ENCODE assay signal across 26 cellular contexts in the genomic region with DNA sequence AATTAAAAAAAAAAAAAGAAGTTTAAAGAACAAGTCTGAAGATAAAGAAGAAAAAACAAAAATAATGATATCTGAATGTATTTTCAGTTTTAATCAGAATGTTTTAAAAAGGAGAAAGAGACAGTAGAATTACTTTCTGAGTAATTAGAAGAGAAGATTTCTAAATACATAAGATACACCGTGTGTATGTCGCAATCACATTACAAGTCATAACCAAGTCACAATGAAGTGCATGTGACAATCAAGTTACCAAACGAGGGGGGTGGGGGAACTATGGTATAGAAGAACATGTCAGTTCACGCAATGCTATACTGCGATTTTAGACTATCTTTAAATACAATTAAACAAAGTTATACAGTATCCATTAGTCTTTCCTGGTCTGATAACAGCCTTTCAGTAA.
"Had no signal": no experiment of that assay in that cellular context is flagged by ENCODE, and none has a peak within 500 bp of the region (broad histone marks: within the 10 kb centered on the region; RNA-seq: fewer than 3 reads in every experiment).

No MANE protein-coding gene starts in this region.

- H2AFZ ChIP-seq: parathyroid adenoma had no signal

- H3K27me3 ChIP-seq: body of pancreas, dorsolateral prefrontal cortex, spleen, suprapubic skin, tibial artery, upper lobe of right lung had no signal

- H3K9me3 ChIP-seq: body of pancreas, psoas muscle, suprapubic skin, tibial artery, upper lobe of right lung had no signal

- DNase-seq: activated CD4-positive, alpha-beta T cell treated with anti-CD3 and anti-CD28 coated beads, Interleukin-2, amount 50 U/mL, for 1 hour; activated CD8-positive, alpha-beta T cell treated with anti-CD3 and anti-CD28 coated beads for 36 hours; activated naive CD8-positive, alpha-beta T cell treated with anti-CD3 and anti-CD28 coated beads, Interleukin-2, amount 50 U/mL, for 24 hours; activated T-cell treated with anti-CD3 and anti-CD28 coated beads, Interleukin-2, amount 50 U/mL, for 48 hours; aorta; body of pancreas; dorsolateral prefrontal cortex; effector memory CD8-positive, alpha-beta T cell; head of caudate nucleus; hippocampal formation; left cardiac atrium; mammary epithelial cell; naive thymus-derived CD4-positive, alpha-beta T cell; occipital lobe; psoas muscle; spleen; stimulated activated naive CD4-positive, alpha-beta T cell; T-helper 17 cell; T1000; tibial artery; upper lobe of right lung had no signal

- H3K9ac ChIP-seq: parathyroid adenoma had no signal

- H3K4me3 ChIP-seq: body of pancreas, coronary artery, dorsolateral prefrontal cortex, psoas muscle, spleen, suprapubic skin, tibial artery, upper lobe of right lung had no signal

- FAIRE-seq: keratinocyte had no signal

- H3K27ac ChIP-seq: body of pancreas, coronary artery, dorsolateral prefrontal cortex, parathyroid adenoma, psoas muscle, spleen, suprapubic skin, tibial artery, upper lobe of right lung had no signal

- H3K4me1 ChIP-seq: body of pancreas, parathyroid adenoma, psoas muscle, spleen, suprapubic skin, tibial artery, upper lobe of right lung had no signal

- ATAC-seq: activated CD8-positive, alpha-beta T cell treated with anti-CD3 and anti-CD28 coated beads for 36 hours; activated naive CD8-positive, alpha-beta T cell treated with anti-CD3 and anti-CD28 coated beads, Interleukin-2, amount 50 U/mL, for 24 hours; body of pancreas; effector memory CD8-positive, alpha-beta T cell; left cardiac atrium; naive thymus-derived CD4-positive, alpha-beta T cell; psoas muscle; T-helper 17 cell; upper lobe of right lung; WTC11 had no signal

- H3K36me3 ChIP-seq: spleen, suprapubic skin, tibial artery, upper lobe of right lung had no signal
